8 cellular contexts compared by ENCODE assay signal in the genomic region with DNA sequence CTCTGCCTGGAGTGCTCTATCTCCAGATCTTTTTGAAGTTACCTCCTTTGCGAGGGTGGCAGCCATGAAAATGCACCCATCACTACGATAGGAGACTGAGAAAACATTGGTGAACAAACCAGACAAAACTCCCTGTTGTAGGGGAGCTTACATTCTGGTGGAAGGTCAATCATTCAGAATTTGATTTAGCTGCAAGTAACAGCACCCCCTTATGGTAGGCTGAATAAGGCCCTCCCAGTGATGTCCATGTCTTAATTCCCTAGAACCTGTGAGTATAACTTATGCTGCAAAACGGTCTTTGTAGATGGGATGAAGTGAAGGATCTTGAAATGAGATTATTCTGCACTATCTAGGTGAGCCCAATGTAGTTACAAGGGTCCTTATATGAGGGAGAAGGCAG. TPM values are rescaled to one million over a fixed set of nuclear protein-coding genes. Genes with fewer than 3 reads are reported as not detected.
A peak's percentile ranks its signal among the peaks of the same experiment; 100 is the strongest.
DNase-seq lines count a peak whose midpoint lies in the region; ATAC-seq, FAIRE-seq and TF ChIP-seq lines count a peak whose summit lies in the region.

No MANE protein-coding gene starts in this region.

- no peaks in the 10 kb centered on the region for H3K9me3 Mint-ChIP-seq in osteocyte (ENCODE audit: unreplicated experiment)

- DNase-seq in GM19239 (ENCODE audit: insufficient read length, low spot score) (no peak), MV-4-11 (lab: John Stamatoyannopoulos, UW) (peak; percentile 58), cerebellar cortex (ENCODE audit: low spot score) (peak; percentile 2), osteocyte (ENCODE audit: extremely low spot score, unreplicated experiment) (no peak)
- DNase-seq in NK-92 treated with Interleukin-12 subunit alpha and Interleukin-12 subunit beta, amount 100 ng/mL, for 24 hours (lab: John Stamatoyannopoulos, UW), result no peak

- FAIRE-seq in GM19239 (lab: Jason Lieb, UNC), result peak; percentile 82

- no peaks in the 10 kb centered on the region for H3K4me1 Mint-ChIP-seq in osteocyte (ENCODE audit: unreplicated experiment)

- H3K27ac Mint-ChIP-seq in osteocyte (ENCODE audit: unreplicated experiment), result no peak overlapping the region

- ATAC-seq in HG02763 (IDR thresholded peaks at IDR 0.05; ENCODE audit: unreplicated experiment), result no peak
- no peak for ATAC-seq in GM19395 (IDR thresholded peaks at IDR 0.05; ENCODE audit: unreplicated experiment)

- H3K27ac ChIP-seq in C4-2B, result no peak overlapping the region

- H3K36me3 Mint-ChIP-seq in osteocyte (ENCODE audit: unreplicated experiment), result no peaks in the 10 kb centered on the region

- TF ChIP-seq CTCF in C4-2B (conservative IDR thresholded peaks at IDR 0.05) (peak; percentile 52), osteocyte (IDR thresholded peaks at IDR 0.05) (peak; percentile 38)

- no peak overlapping the region for H3K4me3 Mint-ChIP-seq in osteocyte (ENCODE audit: unreplicated experiment)

- peaks cover 36% of the 10 kb centered on the region for H3K27me3 Mint-ChIP-seq in osteocyte (ENCODE audit: unreplicated experiment)

RNA-seq across cellular contexts. Expression of a gene that starts 5.6 kb away (rescaled TPM):
- 0.13 TPM in 1 of 2 replicates, not detected in the other for total RNA-seq in osteocyte

Comparison
In these comparisons a context has a peak if more than half of its experiments do, and no peak if none do; other contexts are left out.
1. DNase-seq: peak in MV-4-11 (single experiment) and cerebellar cortex (single experiment); none in GM19239 (single experiment), osteocyte (single experiment) and NK-92 treated with Interleukin-12 subunit alpha and Interleukin-12 subunit beta, amount 100 ng/mL, for 24 hours (single experiment).